7 cellular contexts compared by ENCODE assay signal in genomic region chr22:37193629-37194191, GRCh38. TPM values are rescaled to one million over a fixed set of nuclear protein-coding genes. Genes with fewer than 3 reads are reported as not detected.
A peak's percentile ranks its signal among the peaks of the same experiment; 100 is the strongest.
DNase-seq lines count a peak whose midpoint lies in the region; ATAC-seq and TF ChIP-seq lines count a peak whose summit lies in the region.

No MANE protein-coding gene starts in this region.

- peak overlapping the region; percentile 28 for H3K27ac Mint-ChIP-seq in stimulated activated naive B cell treated with anti-CD40 and anti-IgM and Interleukin-4, amounts not matched to agents 10 μg/mL and 1 μg/mL and 100 μg/mL, for 72 hours

- in situ Hi-C loops in KBM-7 (cut with MboI; ENCODE audit: low pct_unique_long_range_greater_than_20kb, low sequenced_read_pairs) = no loop called here

- H3K36me3 Mint-ChIP-seq in stimulated activated naive B cell treated with anti-CD40 and anti-IgM and Interleukin-4, amounts not matched to agents 10 μg/mL and 1 μg/mL and 100 μg/mL, for 72 hours = peaks cover 2 to 11% of the 10 kb centered on the region in 2 donors

- no peaks in the 10 kb centered on the region for H3K27me3 Mint-ChIP-seq in stimulated activated naive B cell treated with anti-CD40 and anti-IgM and Interleukin-4, amounts not matched to agents 10 μg/mL and 1 μg/mL and 100 μg/mL, for 72 hours

- peaks cover 13 to 20% of the 10 kb centered on the region in 2 donors for H3K4me1 Mint-ChIP-seq in stimulated activated naive B cell treated with anti-CD40 and anti-IgM and Interleukin-4, amounts not matched to agents 10 μg/mL and 1 μg/mL and 100 μg/mL, for 72 hours

- ATAC-seq in left cardiac atrium (no peak), omental fat pad (ENCODE audit: low FRiP score) (no peak), GM21381 (IDR thresholded peaks at IDR 0.05; ENCODE audit: unreplicated experiment) (no peak)
- ATAC-seq in stimulated activated naive B cell treated with anti-CD40 and anti-IgM and Interleukin-4, amounts not matched to agents 10 μg/mL and 1 μg/mL and 100 μg/mL, for 72 hours (replicated peaks) = peak in 1 of 2 donors; percentile 12

- DNase-seq in KBM-7 = peak; percentile 95
- DNase-seq in activated CD4-positive, alpha-beta T cell treated with anti-CD3 and anti-CD28 coated beads, Interleukin-2, amount 50 U/mL, for 48 hours = peak; percentile 58 to 64
- DNase-seq in left cardiac atrium = peak; percentile 20
- DNase-seq in stimulated activated naive B cell treated with anti-CD40 and anti-IgM and Interleukin-4, amounts not matched to agents 10 μg/mL and 1 μg/mL and 100 μg/mL, for 72 hours = no peak
- DNase-seq in omental fat pad (ENCODE audit: low spot score) = no peak
- DNase-seq in NCI-H1930 (lab: John Stamatoyannopoulos, UW) = no peak

- no peak overlapping the region for H3K4me3 Mint-ChIP-seq in stimulated activated naive B cell treated with anti-CD40 and anti-IgM and Interleukin-4, amounts not matched to agents 10 μg/mL and 1 μg/mL and 100 μg/mL, for 72 hours

- intact Hi-C loops in left cardiac atrium (cut with DNase I) = no loop called here

- no peak for TF ChIP-seq CTCF in omental fat pad (IDR thresholded peaks at IDR 0.05)

- no peaks in the 10 kb centered on the region for H3K9me3 Mint-ChIP-seq in stimulated activated naive B cell treated with anti-CD40 and anti-IgM and Interleukin-4, amounts not matched to agents 10 μg/mL and 1 μg/mL and 100 μg/mL, for 72 hours

RNA-seq across cellular contexts. Expression of gene C1QTNF6, which starts 5.7 kb away (rescaled TPM):
- total RNA-seq in left cardiac atrium (1 to 10 TPM; 1.8 to 2.9 TPM), omental fat pad (1 to 10 TPM; 1.0 to 2.8 (median 1.4) TPM)

RNA-seq across cellular contexts. Expression of gene SSTR3, which starts 18.6 kb away (rescaled TPM):
- total RNA-seq in left cardiac atrium = not detected
- total RNA-seq in omental fat pad = under 1 TPM in 2 of 4 donors, not detected in 2; 0.12 to 0.28 TPM

RNA-seq across cellular contexts. Expression of gene IL2RB, which starts 44.0 kb away (rescaled TPM):
- total RNA-seq in left cardiac atrium (1 to 10 TPM in 1 of 2 donors, under 1 TPM in 1; 0.34 to 2.0 TPM), omental fat pad (1 to 10 TPM in 3 of 4 donors, under 1 TPM in 1; 0.95 to 4.4 (median 1.5) TPM)

RNA-seq across cellular contexts. Expression of gene RAC2, which starts 50.4 kb away (rescaled TPM):
- total RNA-seq in left cardiac atrium (10 to 100 TPM in 1 of 2 donors, 1 to 10 TPM in 1; 6.4 to 12.5 TPM), omental fat pad (10 to 100 TPM; 11.0 to 51.6 (median 20.0) TPM)

Comparison
In these comparisons a context has a peak if more than half of its experiments do, and no peak if none do; other contexts are left out.
1. DNase-seq: peak in KBM-7 (single experiment), activated CD4-positive, alpha-beta T cell treated with anti-CD3 and anti-CD28 coated beads, Interleukin-2, amount 50 U/mL, for 48 hours (2 of 2) and left cardiac atrium (single experiment); none in stimulated activated naive B cell treated with anti-CD40 and anti-IgM and Interleukin-4, amounts not matched to agents 10 μg/mL and 1 μg/mL and 100 μg/mL, for 72 hours (single experiment), omental fat pad (single experiment) and NCI-H1930 (0 of 2).